9 cellular contexts compared by ENCODE assay signal in the genomic region with DNA sequence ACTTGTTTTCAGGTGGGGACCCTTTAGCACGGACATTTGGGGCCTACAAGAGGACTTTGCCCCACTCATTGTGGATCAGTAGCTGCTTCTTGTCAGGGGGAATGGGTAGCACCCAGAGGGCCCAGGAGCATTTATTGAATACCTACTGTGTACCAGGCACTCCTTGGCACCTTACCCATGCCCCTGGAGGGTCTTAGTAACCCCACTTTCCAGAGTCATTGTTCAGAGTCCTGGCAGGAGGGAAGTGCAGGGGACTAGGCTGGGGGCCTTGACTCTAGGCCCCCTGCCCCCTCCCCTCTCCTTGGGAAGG. TPM values are rescaled to one million over a fixed set of nuclear protein-coding genes. Genes with fewer than 3 reads are reported as not detected.
"Had no signal": no experiment of that assay in that cellular context is flagged by ENCODE, and none has a peak within 500 bp of the region (broad histone marks: within the 10 kb centered on the region; RNA-seq: fewer than 3 reads in every experiment).

No MANE protein-coding gene starts in this region.

- H3K4me2 ChIP-seq: KMS-11 had no signal

- H3K27ac ChIP-seq: HL-60, KMS-11 had no signal

- H3K9ac ChIP-seq: KMS-11 had no signal

- H3K27ac Mint-ChIP-seq: H9 had no signal

- FAIRE-seq: H54 had no signal

- H3K4me3 Mint-ChIP-seq: H9 had no signal

- DNase-seq: GOT3, H9, HCEC 1CT, IMR-90, KBM-7 had no signal

RNA-seq across cellular contexts. Expression of gene CIBAR2, which starts 21.0 kb away (rescaled TPM):
- total RNA-seq: H9, HT1080 had no signal
